15 cellular contexts compared by ENCODE assay signal in the genomic region with DNA sequence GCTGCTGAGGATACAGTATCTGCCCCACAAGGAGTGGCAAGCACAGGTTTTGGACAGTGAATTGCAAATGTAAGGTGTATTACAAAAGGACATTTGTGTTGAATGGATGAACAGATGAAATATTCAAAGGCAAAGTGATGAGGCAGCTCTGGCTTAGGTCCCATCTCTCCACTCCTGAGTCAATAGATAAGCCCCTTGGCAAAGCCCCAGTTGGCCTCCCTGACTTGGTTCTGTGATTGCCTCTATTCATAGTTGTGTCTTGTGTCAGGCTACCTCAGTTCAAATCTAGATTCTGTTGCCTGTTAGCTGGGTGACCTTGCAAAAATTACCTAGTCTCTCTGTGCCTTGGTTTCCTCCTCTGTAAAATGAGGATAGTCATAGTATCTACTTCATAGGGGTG. TPM values are rescaled to one million over a fixed set of nuclear protein-coding genes. Genes with fewer than 3 reads are reported as not detected.
DNase-seq lines count a peak whose midpoint lies in the region; ATAC-seq, FAIRE-seq and TF ChIP-seq lines count a peak whose summit lies in the region.
"Had no signal": no experiment of that assay in that cellular context is flagged by ENCODE, and none has a peak within 500 bp of the region (broad histone marks: within the 10 kb centered on the region; RNA-seq: fewer than 3 reads in every experiment).

No MANE protein-coding gene starts in this region.

- H3K27me3 ChIP-seq in WERI-Rb-1 (ENCODE audit: insufficient read depth, low read depth, severe bottlenecking) (no peaks in the 10 kb centered on the region), hepatocyte (no peaks in the 10 kb centered on the region), stomach (no peaks in the 10 kb centered on the region)
- H3K27me3 ChIP-seq: BE2C had no signal

- no peak overlapping the region for H3K27ac Mint-ChIP-seq in natural killer cell

- ATAC-seq in natural killer cell: no peak
- ATAC-seq: HCT116 had no signal

- DNase-seq in HTR-8/SVneo (ENCODE audit: insufficient read length, low spot score) (no peak), WERI-Rb-1 (no peak), hepatocyte (ENCODE audit: low spot score) (no peak), stomach (no peak), activated gamma-delta T cell treated with Interleukin-2 at 50 U/mL for 16 hours (no peak), natural killer cell (no peak)
- DNase-seq in stimulated activated CD4-positive, alpha-beta T cell treated with anti-CD3 and anti-CD28 coated beads, Interleukin-1b, Interleukin-23, amount 100 ng/mL, for 48 hours: no peak
- DNase-seq: activated naive CD4-positive, alpha-beta T cell treated with anti-CD3 and anti-CD28 coated beads, Interleukin-2, amount 50 U/mL, for 16 hours; BE2C; DND-41; NCI-H2081 treated with DMSO at 0.1 percent for 48 hours had no signal

- no peak overlapping the region for H2AFZ ChIP-seq in hepatocyte

- H3K9me3 ChIP-seq in WERI-Rb-1 (ENCODE audit: severe bottlenecking) (no peaks in the 10 kb centered on the region), hepatocyte (ENCODE audit: low read depth) (no peaks in the 10 kb centered on the region), stomach (no peaks in the 10 kb centered on the region)
- H3K9me3 ChIP-seq: BE2C had no signal

- no peak for TF ChIP-seq EP300 in stomach (IDR thresholded peaks at IDR 0.05)

- H3K36me3 ChIP-seq in WERI-Rb-1 (peaks cover 26% of the 10 kb centered on the region), hepatocyte (replicated peaks; ENCODE audit: insufficient read depth, low read depth) (no peaks in the 10 kb centered on the region), stomach (peaks cover 5 to 19% (median 11%) of the 10 kb centered on the region in 4 donors)
- H3K36me3 ChIP-seq: BE2C had no signal

- TF ChIP-seq POLR2A in stomach (IDR thresholded peaks at IDR 0.05): no peak

- H3K27me3 Mint-ChIP-seq in natural killer cell (ENCODE audit: low read depth in 2 of 2): peaks cover 0 to 3% of the 10 kb centered on the region in 2 donors
- H3K27me3 Mint-ChIP-seq: central memory CD8-positive, alpha-beta T cell had no signal

- H3K4me1 Mint-ChIP-seq in natural killer cell: peaks cover 8 to 27% of the 10 kb centered on the region in 2 donors

- H4K20me1 ChIP-seq in hepatocyte (ENCODE audit: insufficient read depth, poor library complexity, severe bottlenecking): no peaks in the 10 kb centered on the region

- no peak overlapping the region for H3K4me3 ChIP-seq in WERI-Rb-1 (ENCODE audit: low read depth, low read length)
- H3K4me3 ChIP-seq in hepatocyte: no peak overlapping the region
- no peak overlapping the region for H3K4me3 ChIP-seq in stomach

- no peaks in the 10 kb centered on the region for H3K9me2 ChIP-seq in hepatocyte (replicated peaks; ENCODE audit: insufficient read depth)

- intact Hi-C loops in stomach (cut with DNase I; ENCODE audit: low total_unique reads): no loop called here
- intact Hi-C loops in natural killer cell (cut with micrococcal nuclease): no loop called here

- FAIRE-seq in HTR-8/SVneo (lab: Jason Lieb, UNC): peak; percentile 80
- FAIRE-seq: endothelial cell of umbilical vein had no signal

- H3K36me3 Mint-ChIP-seq in natural killer cell: no peaks in the 10 kb centered on the region

- peaks cover 16% of the 10 kb centered on the region for H3K79me2 ChIP-seq in hepatocyte

- H3K4me2 ChIP-seq in hepatocyte: peak overlapping the region; percentile 77

- H3K4me3 Mint-ChIP-seq in natural killer cell: no peak overlapping the region
- H3K4me3 Mint-ChIP-seq: central memory CD8-positive, alpha-beta T cell; neural crest cell had no signal

- TF ChIP-seq CTCF in WERI-Rb-1 (IDR thresholded peaks at IDR 0.05; ENCODE audit: low read depth, low read length) (no peak), hepatocyte (IDR thresholded peaks at IDR 0.05; ENCODE audit: poor library complexity) (no peak), stomach (IDR thresholded peaks at IDR 0.05) (no peak), natural killer cell (IDR thresholded peaks at IDR 0.05) (no peak)

- H3K9me3 Mint-ChIP-seq in natural killer cell: no peaks in the 10 kb centered on the region
- H3K9me3 Mint-ChIP-seq: central memory CD8-positive, alpha-beta T cell; neural crest cell had no signal

- H3K4me1 ChIP-seq in hepatocyte (ENCODE audit: insufficient read depth) (peaks cover 59% of the 10 kb centered on the region), stomach (peaks cover 48 to 76% (median 56%) of the 10 kb centered on the region in 4 donors)
- H3K4me1 ChIP-seq: BE2C had no signal

- H3K27ac ChIP-seq in WERI-Rb-1 (peak overlapping the region; percentile 99), hepatocyte (peak overlapping the region; percentile 90), stomach (peak overlapping the region in 4 of 5 donors; percentile 88 to 94 (median 90))

RNA-seq across cellular contexts. Expression of gene MFAP4, which starts 1.8 kb away (rescaled TPM):
- total RNA-seq in hepatocyte (360 and 362 TPM in 2 replicates), stomach (100 to 1,000 TPM in 2 of 5 donors, 10 to 100 TPM in 3; 29.3 to 125 (median 80.5) TPM), natural killer cell (not detected)
- polyA plus RNA-seq in hepatocyte (739 and 801 TPM in 2 replicates), stomach (10 to 100 TPM; 44.0 to 56.4 (median 47.7) TPM)
- total RNA-seq: endothelial cell of umbilical vein had no signal
- polyA plus RNA-seq: endothelial cell of umbilical vein had no signal

RNA-seq across cellular contexts. Expression of gene MAPK7, which starts 10.5 kb away (rescaled TPM):
- total RNA-seq in hepatocyte (19.9 and 26.1 TPM in 2 replicates), stomach (100 to 1,000 TPM in 2 of 5 donors, 10 to 100 TPM in 3; 24.0 to 221 (median 40.2) TPM), natural killer cell (10 to 100 TPM; 39.2 to 63.5 (median 54.1) TPM)
- polyA plus RNA-seq in hepatocyte (36.9 and 49.0 TPM in 2 replicates), stomach (10 to 100 TPM; 10.3 to 13.4 (median 11.3) TPM)

RNA-seq across cellular contexts. Expression of gene RNF112, which starts 22.2 kb away (rescaled TPM):
- total RNA-seq in hepatocyte: 5.4 and 7.8 TPM in 2 replicates
- 8.6 and 11.3 TPM in 2 replicates for polyA plus RNA-seq in hepatocyte
- total RNA-seq in stomach: 1 to 10 TPM in 2 of 5 donors, under 1 TPM in 1, not detected in 2; 0.45 to 4.4 (median 1.7) TPM
- 1 to 10 TPM; 2.1 to 5.0 (median 2.2) TPM for polyA plus RNA-seq in stomach
- total RNA-seq in natural killer cell: 1 to 10 TPM; 1.0 to 5.1 (median 5.0) TPM

RNA-seq across cellular contexts. Expression of gene B9D1, which starts 26.3 kb away (rescaled TPM):
- total RNA-seq in hepatocyte: 19.0 and 29.6 TPM in 2 replicates
- polyA plus RNA-seq in hepatocyte: 30.8 and 51.3 TPM in 2 replicates
- 10 to 100 TPM in 3 of 5 donors, not detected in 2; 10.9 to 22.8 (median 21.3) TPM for total RNA-seq in stomach
- polyA plus RNA-seq in stomach: 10 to 100 TPM; 10.9 to 18.4 (median 15.1) TPM
- total RNA-seq in natural killer cell: 1 to 10 TPM; 3.1 to 7.5 (median 3.7) TPM

Comparison
In these comparisons a context has a peak if more than half of its experiments do, and no peak if none do; other contexts are left out.
1. RNA of gene MFAP4, which starts 1.8 kb away (total RNA-seq): 360 to 362 TPM in hepatocyte and 29.3 to 125 TPM in stomach; not detected in natural killer cell; every median in the first group is over 10 times any median in the second.
2. Peak in every context shown above with its lines, with median percentiles within 50 percentile points of each other: H3K27ac ChIP-seq.